In the genomic region with DNA sequence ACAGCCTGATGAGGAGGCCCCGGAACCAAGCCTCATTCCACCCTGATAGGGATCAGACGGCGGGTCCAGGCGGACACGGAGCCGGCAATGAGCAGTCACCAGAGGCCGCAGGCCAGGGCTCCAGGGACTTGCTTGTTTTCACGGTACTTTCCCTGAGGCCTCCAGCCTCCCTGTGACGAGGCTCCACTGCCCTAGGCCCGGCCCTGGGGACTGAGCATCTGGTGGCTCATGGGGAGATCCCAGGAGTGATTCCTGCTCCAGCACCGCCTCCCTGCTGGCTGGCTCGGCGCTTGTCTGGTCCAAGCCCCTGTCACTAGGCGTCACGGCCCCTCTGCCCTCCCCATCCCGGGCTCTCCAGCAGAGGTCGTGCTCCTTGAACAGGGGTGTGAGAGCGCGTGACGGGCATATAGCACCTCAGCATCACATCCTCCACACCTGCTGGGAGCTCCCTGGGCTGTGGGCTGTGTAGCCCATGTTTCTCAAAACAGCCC, we compare ENCODE assay signal across 1 cellular context.
TF ChIP-seq lines count a peak whose summit lies in the region.

No MANE protein-coding gene starts in this region.

TF ChIP-seq in H1, 55 proteins besides CTCF, POLR2A, EP300 and RAD21:
- no peak for TF ChIP-seq HDAC6 (IDR thresholded peaks at IDR 0.05; ENCODE audit: low read depth, low read length)
- TF ChIP-seq, protein P1, sequence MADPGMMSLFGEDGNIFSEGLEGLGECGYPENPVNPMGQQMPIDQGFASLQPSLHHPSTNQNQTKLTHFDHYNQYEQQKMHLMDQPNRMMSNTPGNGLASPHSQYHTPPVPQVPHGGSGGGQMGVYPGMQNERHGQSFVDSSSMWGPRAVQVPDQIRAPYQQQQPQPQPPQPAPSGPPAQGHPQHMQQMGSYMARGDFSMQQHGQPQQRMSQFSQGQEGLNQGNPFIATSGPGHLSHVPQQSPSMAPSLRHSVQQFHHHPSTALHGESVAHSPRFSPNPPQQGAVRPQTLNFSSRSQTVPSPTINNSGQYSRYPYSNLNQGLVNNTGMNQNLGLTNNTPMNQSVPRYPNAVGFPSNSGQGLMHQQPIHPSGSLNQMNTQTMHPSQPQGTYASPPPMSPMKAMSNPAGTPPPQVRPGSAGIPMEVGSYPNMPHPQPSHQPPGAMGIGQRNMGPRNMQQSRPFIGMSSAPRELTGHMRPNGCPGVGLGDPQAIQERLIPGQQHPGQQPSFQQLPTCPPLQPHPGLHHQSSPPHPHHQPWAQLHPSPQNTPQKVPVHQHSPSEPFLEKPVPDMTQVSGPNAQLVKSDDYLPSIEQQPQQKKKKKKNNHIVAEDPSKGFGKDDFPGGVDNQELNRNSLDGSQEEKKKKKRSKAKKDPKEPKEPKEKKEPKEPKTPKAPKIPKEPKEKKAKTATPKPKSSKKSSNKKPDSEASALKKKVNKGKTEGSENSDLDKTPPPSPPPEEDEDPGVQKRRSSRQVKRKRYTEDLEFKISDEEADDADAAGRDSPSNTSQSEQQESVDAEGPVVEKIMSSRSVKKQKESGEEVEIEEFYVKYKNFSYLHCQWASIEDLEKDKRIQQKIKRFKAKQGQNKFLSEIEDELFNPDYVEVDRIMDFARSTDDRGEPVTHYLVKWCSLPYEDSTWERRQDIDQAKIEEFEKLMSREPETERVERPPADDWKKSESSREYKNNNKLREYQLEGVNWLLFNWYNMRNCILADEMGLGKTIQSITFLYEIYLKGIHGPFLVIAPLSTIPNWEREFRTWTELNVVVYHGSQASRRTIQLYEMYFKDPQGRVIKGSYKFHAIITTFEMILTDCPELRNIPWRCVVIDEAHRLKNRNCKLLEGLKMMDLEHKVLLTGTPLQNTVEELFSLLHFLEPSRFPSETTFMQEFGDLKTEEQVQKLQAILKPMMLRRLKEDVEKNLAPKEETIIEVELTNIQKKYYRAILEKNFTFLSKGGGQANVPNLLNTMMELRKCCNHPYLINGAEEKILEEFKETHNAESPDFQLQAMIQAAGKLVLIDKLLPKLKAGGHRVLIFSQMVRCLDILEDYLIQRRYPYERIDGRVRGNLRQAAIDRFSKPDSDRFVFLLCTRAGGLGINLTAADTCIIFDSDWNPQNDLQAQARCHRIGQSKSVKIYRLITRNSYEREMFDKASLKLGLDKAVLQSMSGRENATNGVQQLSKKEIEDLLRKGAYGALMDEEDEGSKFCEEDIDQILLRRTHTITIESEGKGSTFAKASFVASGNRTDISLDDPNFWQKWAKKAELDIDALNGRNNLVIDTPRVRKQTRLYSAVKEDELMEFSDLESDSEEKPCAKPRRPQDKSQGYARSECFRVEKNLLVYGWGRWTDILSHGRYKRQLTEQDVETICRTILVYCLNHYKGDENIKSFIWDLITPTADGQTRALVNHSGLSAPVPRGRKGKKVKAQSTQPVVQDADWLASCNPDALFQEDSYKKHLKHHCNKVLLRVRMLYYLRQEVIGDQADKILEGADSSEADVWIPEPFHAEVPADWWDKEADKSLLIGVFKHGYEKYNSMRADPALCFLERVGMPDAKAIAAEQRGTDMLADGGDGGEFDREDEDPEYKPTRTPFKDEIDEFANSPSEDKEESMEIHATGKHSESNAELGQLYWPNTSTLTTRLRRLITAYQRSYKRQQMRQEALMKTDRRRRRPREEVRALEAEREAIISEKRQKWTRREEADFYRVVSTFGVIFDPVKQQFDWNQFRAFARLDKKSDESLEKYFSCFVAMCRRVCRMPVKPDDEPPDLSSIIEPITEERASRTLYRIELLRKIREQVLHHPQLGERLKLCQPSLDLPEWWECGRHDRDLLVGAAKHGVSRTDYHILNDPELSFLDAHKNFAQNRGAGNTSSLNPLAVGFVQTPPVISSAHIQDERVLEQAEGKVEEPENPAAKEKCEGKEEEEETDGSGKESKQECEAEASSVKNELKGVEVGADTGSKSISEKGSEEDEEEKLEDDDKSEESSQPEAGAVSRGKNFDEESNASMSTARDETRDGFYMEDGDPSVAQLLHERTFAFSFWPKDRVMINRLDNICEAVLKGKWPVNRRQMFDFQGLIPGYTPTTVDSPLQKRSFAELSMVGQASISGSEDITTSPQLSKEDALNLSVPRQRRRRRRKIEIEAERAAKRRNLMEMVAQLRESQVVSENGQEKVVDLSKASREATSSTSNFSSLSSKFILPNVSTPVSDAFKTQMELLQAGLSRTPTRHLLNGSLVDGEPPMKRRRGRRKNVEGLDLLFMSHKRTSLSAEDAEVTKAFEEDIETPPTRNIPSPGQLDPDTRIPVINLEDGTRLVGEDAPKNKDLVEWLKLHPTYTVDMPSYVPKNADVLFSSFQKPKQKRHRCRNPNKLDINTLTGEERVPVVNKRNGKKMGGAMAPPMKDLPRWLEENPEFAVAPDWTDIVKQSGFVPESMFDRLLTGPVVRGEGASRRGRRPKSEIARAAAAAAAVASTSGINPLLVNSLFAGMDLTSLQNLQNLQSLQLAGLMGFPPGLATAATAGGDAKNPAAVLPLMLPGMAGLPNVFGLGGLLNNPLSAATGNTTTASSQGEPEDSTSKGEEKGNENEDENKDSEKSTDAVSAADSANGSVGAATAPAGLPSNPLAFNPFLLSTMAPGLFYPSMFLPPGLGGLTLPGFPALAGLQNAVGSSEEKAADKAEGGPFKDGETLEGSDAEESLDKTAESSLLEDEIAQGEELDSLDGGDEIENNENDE (IDR thresholded peaks at IDR 0.05; ENCODE audit: insufficient replicate concordance, low read length), result no peak
- TF ChIP-seq, protein P2, sequence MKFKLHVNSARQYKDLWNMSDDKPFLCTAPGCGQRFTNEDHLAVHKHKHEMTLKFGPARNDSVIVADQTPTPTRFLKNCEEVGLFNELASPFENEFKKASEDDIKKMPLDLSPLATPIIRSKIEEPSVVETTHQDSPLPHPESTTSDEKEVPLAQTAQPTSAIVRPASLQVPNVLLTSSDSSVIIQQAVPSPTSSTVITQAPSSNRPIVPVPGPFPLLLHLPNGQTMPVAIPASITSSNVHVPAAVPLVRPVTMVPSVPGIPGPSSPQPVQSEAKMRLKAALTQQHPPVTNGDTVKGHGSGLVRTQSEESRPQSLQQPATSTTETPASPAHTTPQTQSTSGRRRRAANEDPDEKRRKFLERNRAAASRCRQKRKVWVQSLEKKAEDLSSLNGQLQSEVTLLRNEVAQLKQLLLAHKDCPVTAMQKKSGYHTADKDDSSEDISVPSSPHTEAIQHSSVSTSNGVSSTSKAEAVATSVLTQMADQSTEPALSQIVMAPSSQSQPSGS (IDR thresholded peaks at IDR 0.05; ENCODE audit: low read length), result no peak
- TF ChIP-seq SP2 (IDR thresholded peaks at IDR 0.05; ENCODE audit: low read length), result no peak
- TF ChIP-seq POLR2AphosphoS5 (IDR thresholded peaks at IDR 0.05; ENCODE audit: low read depth, low read length), result no peak
- TF ChIP-seq SRF (IDR thresholded peaks at IDR 0.05; ENCODE audit: low read depth, low read length), result no peak
- TF ChIP-seq RXRA (IDR thresholded peaks at IDR 0.05; ENCODE audit: insufficient read depth, low read depth, low read length), result no peak
- TF ChIP-seq KDM5A (IDR thresholded peaks at IDR 0.05; ENCODE audit: low read length), result no peak
- no peak for TF ChIP-seq ZNF274 (IDR thresholded peaks at IDR 0.05; ENCODE audit: borderline replicate concordance, extremely low read depth, low read length)
- TF ChIP-seq SIN3A (conservative IDR thresholded peaks at IDR 0.05 in 1 of 2, IDR thresholded peaks at IDR 0.05 in 1 of 2; ENCODE audit: low read depth in 1 of 2, low read length in 2 of 2), result no peak
- TF ChIP-seq, protein P3, sequence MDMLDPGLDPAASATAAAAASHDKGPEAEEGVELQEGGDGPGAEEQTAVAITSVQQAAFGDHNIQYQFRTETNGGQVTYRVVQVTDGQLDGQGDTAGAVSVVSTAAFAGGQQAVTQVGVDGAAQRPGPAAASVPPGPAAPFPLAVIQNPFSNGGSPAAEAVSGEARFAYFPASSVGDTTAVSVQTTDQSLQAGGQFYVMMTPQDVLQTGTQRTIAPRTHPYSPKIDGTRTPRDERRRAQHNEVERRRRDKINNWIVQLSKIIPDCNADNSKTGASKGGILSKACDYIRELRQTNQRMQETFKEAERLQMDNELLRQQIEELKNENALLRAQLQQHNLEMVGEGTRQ (IDR thresholded peaks at IDR 0.05; ENCODE audit: low read length), result no peak
- TF ChIP-seq, protein P4, sequence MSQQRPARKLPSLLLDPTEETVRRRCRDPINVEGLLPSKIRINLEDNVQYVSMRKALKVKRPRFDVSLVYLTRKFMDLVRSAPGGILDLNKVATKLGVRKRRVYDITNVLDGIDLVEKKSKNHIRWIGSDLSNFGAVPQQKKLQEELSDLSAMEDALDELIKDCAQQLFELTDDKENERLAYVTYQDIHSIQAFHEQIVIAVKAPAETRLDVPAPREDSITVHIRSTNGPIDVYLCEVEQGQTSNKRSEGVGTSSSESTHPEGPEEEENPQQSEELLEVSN (IDR thresholded peaks at IDR 0.05), result no peak
- TF ChIP-seq, protein P5, sequence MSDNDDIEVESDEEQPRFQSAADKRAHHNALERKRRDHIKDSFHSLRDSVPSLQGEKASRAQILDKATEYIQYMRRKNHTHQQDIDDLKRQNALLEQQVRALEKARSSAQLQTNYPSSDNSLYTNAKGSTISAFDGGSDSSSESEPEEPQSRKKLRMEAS (IDR thresholded peaks at IDR 0.05), result no peak
